Comparison of ENCODE assay signal across 16 cellular contexts in genomic region chr1:17559618-17560419, GRCh38. TPM values are rescaled to one million over a fixed set of nuclear protein-coding genes. Genes with fewer than 3 reads are reported as not detected.
DNase-seq lines count a peak whose midpoint lies in the region; ATAC-seq and TF ChIP-seq lines count a peak whose summit lies in the region.
"Had no signal": no experiment of that assay in that cellular context is flagged by ENCODE, and none has a peak within 500 bp of the region (broad histone marks: within the 10 kb centered on the region; RNA-seq: fewer than 3 reads in every experiment).

No MANE protein-coding gene starts in this region.

- H3K27ac ChIP-seq in PC-3 (ENCODE audit: low read length) = peak overlapping the region; percentile 89
- no peak overlapping the region for H3K27ac ChIP-seq in endodermal cell (ENCODE audit: low read depth, low read length)
- peak overlapping the region; percentile 72 for H3K27ac ChIP-seq in lower lobe of right lung
- H3K27ac ChIP-seq in tibial nerve = peak overlapping the region in 3 of 4 donors; percentile 77 to 96 (median 95)

- H3K4me3 Mint-ChIP-seq in endodermal cell (no peak overlapping the region), natural killer cell (no peak overlapping the region)
- no peak overlapping the region for H3K4me3 Mint-ChIP-seq in naive thymus-derived CD8-positive, alpha-beta T cell
- H3K4me3 Mint-ChIP-seq: CD8-positive, alpha-beta memory T cell; neural crest cell had no signal

- H3K27me3 Mint-ChIP-seq in endodermal cell (ENCODE audit: insufficient read depth) (peaks cover 27% of the 10 kb centered on the region), natural killer cell (ENCODE audit: low read depth in 2 of 2) (no peaks in the 10 kb centered on the region)
- peaks cover 0 to 8% (median 0%) of the 10 kb centered on the region in 5 donors for H3K27me3 Mint-ChIP-seq in naive thymus-derived CD8-positive, alpha-beta T cell

- peaks cover 63% of the 10 kb centered on the region for H3K79me2 ChIP-seq in PC-3 (ENCODE audit: low read length)

- TF ChIP-seq POLR2A in tibial nerve (IDR thresholded peaks at IDR 0.05) = no peak

- H3K4me1 Mint-ChIP-seq in endodermal cell (peaks cover 4% of the 10 kb centered on the region), natural killer cell (no peaks in the 10 kb centered on the region)
- no peaks in the 10 kb centered on the region for H3K4me1 Mint-ChIP-seq in naive thymus-derived CD8-positive, alpha-beta T cell
- H3K4me1 Mint-ChIP-seq: CD8-positive, alpha-beta memory T cell had no signal

- H3K36me3 Mint-ChIP-seq in endodermal cell (ENCODE audit: low read depth) (no peaks in the 10 kb centered on the region), natural killer cell (no peaks in the 10 kb centered on the region)
- no peaks in the 10 kb centered on the region for H3K36me3 Mint-ChIP-seq in naive thymus-derived CD8-positive, alpha-beta T cell
- H3K36me3 Mint-ChIP-seq: CD8-positive, alpha-beta memory T cell had no signal

- H3K9ac ChIP-seq in PC-3 (ENCODE audit: low read length) (peak overlapping the region; percentile 65), endodermal cell (ENCODE audit: extremely low read depth, low read length, poor library complexity, severe bottlenecking) (no peak overlapping the region)

- intact Hi-C loops in PC-3 (cut with micrococcal nuclease) = no loop called here
- intact Hi-C loops in lower lobe of right lung (cut with DNase I) = no loop called here
- intact Hi-C loops in natural killer cell (cut with micrococcal nuclease) = no loop called here

- peak overlapping the region; percentile 57 for H3K4me2 ChIP-seq in PC-3 (ENCODE audit: low read length)

- H3K9me3 Mint-ChIP-seq in endodermal cell (no peaks in the 10 kb centered on the region), natural killer cell (no peaks in the 10 kb centered on the region)
- H3K9me3 Mint-ChIP-seq in naive thymus-derived CD8-positive, alpha-beta T cell = no peaks in the 10 kb centered on the region
- H3K9me3 Mint-ChIP-seq: CD8-positive, alpha-beta memory T cell; neural crest cell had no signal

- H3K36me3 ChIP-seq in PC-3 (ENCODE audit: low read depth, low read length) (no peaks in the 10 kb centered on the region), endodermal cell (ENCODE audit: control insufficient read depth, insufficient read depth, low read length) (no peaks in the 10 kb centered on the region), lower lobe of right lung (no peaks in the 10 kb centered on the region), tibial nerve (no peaks in the 10 kb centered on the region)
- H3K36me3 ChIP-seq: MG63 had no signal

- peaks cover 46% of the 10 kb centered on the region for H3K4me1 ChIP-seq in PC-3 (ENCODE audit: insufficient read depth, low read length)
- H3K4me1 ChIP-seq in endodermal cell (ENCODE audit: control insufficient read depth, insufficient read depth, low read length) = no peaks in the 10 kb centered on the region
- H3K4me1 ChIP-seq in lower lobe of right lung = peaks cover 34% of the 10 kb centered on the region
- H3K4me1 ChIP-seq in tibial nerve = peaks cover 0 to 52% (median 28%) of the 10 kb centered on the region in 4 donors

- no peaks in the 10 kb centered on the region for H3F3A ChIP-seq in PC-3 (ENCODE audit: low read length, unreplicated experiment)

- POLR2A ChIA-PET in PC-3 (lab: Charles Lee; ENCODE audit: unreplicated experiment) = interaction anchor here (0.5 kb wide), 1 partner anchor 69 kb away, joined by 9 read pairs; no protein-coding TSS in a partner anchor
- POLR2A ChIA-PET in naive thymus-derived CD8-positive, alpha-beta T cell (lab: Charles Lee) = no interaction called here

- H3K27me3 ChIP-seq in PC-3 (ENCODE audit: low read length) (no peaks in the 10 kb centered on the region), endodermal cell (ENCODE audit: control insufficient read depth, insufficient read depth, low read length, poor library complexity, severe bottlenecking) (no peaks in the 10 kb centered on the region), lower lobe of right lung (ENCODE audit: low read depth) (no peaks in the 10 kb centered on the region), tibial nerve (no peaks in the 10 kb centered on the region)
- H3K27me3 ChIP-seq: MG63 had no signal

- no peak for TF ChIP-seq EP300 in tibial nerve (IDR thresholded peaks at IDR 0.05)

- H3K27ac Mint-ChIP-seq in endodermal cell (no peak overlapping the region), natural killer cell (no peak overlapping the region)
- H3K27ac Mint-ChIP-seq in naive thymus-derived CD8-positive, alpha-beta T cell = no peak overlapping the region
- H3K27ac Mint-ChIP-seq: CD8-positive, alpha-beta memory T cell had no signal

- DNase-seq in PC-3 (peak; percentile 75), endodermal cell (peak; percentile 47), lower lobe of right lung (no peak), tibial nerve (ENCODE audit: low spot score in 2 of 2) (no peak), NCI-H748 treated with DMSO at 0.1 percent for 48 hours (lab: John Stamatoyannopoulos, UW) (no peak), natural killer cell (no peak)
- no peak for DNase-seq in naive thymus-derived CD8-positive, alpha-beta T cell
- DNase-seq: activated CD4-positive, alpha-beta T cell treated with anti-CD3 and anti-CD28 coated beads for 48 hours; activated gamma-delta T cell; CD8-positive, alpha-beta memory T cell; dermis blood vessel endothelial cell; MG63; SHP77; stimulated activated CD4-positive, alpha-beta T cell treated with anti-CD3 and anti-CD28 coated beads, Interleukin-4, amount 100 ng/mL, for 1 hour had no signal

- no TSS peak for BruUV-seq in PC-3 (replicated peaks; lab: Mats Ljungman, UMichigan)

- H3K9me2 ChIP-seq in PC-3 (replicated peaks; ENCODE audit: low read length) = no peaks in the 10 kb centered on the region

- H4K20me1 ChIP-seq in PC-3 (ENCODE audit: low read length) = no peaks in the 10 kb centered on the region

- WGBS in endodermal cell (ENCODE audit: insufficient coverage in 1 of 2, insufficient read length in 1 of 2), 2 experiments = 92 to 98% methylated on average over 5 to 7 of the region's 7 CpGs
- 82 to 96% methylated on average over 5 to 6 of the region's 7 CpGs for WGBS in tibial nerve, 2 donors

- H2AFZ ChIP-seq in PC-3 (ENCODE audit: low read length) = no peak overlapping the region

- H3K9me3 ChIP-seq in PC-3 (ENCODE audit: low read length) = no peaks in the 10 kb centered on the region
- no peaks in the 10 kb centered on the region for H3K9me3 ChIP-seq in endodermal cell (ENCODE audit: control insufficient read depth, low read length)
- H3K9me3 ChIP-seq in lower lobe of right lung = no peaks in the 10 kb centered on the region
- H3K9me3 ChIP-seq in tibial nerve = no peaks in the 10 kb centered on the region
- H3K9me3 ChIP-seq: MG63 had no signal

- CTCF ChIA-PET in PC-3 (lab: Charles Lee) = no interaction called here

- H3K4me3 ChIP-seq in PC-3 (ENCODE audit: low read length) (no peak overlapping the region), endodermal cell (ENCODE audit: low read length) (no peak overlapping the region), lower lobe of right lung (no peak overlapping the region), tibial nerve (no peak overlapping the region)
- H3K4me3 ChIP-seq: MG63 had no signal

- ATAC-seq in PC-3 (peak; percentile 57), lower lobe of right lung (no peak), HG02973 (IDR thresholded peaks at IDR 0.05; ENCODE audit: unreplicated experiment) (no peak), natural killer cell (no peak)
- ATAC-seq in naive thymus-derived CD8-positive, alpha-beta T cell = no peak

- TF ChIP-seq CTCF in PC-3 (conservative IDR thresholded peaks at IDR 0.05; ENCODE audit: low read depth, low read length) (no peak), endodermal cell (conservative IDR thresholded peaks at IDR 0.05) (no peak), lower lobe of right lung (IDR thresholded peaks at IDR 0.05) (no peak), tibial nerve (IDR thresholded peaks at IDR 0.05) (no peak), natural killer cell (IDR thresholded peaks at IDR 0.05) (no peak)

RNA-seq across cellular contexts. Expression of gene ARHGEF10L, which starts 20.3 kb away (rescaled TPM):
- total RNA-seq in PC-3 (2014; rRNA removed) = 11.2 and 11.3 TPM in 2 replicates
- total RNA-seq in endodermal cell = 10 to 100 TPM in 1 of 2 donors, 1 to 10 TPM in 1; 5.2 to 10.5 TPM
- 27.7 TPM for polyA plus RNA-seq in endodermal cell (2013, experiment 1 of 2)
- polyA plus RNA-seq in endodermal cell (2013, experiment 2 of 2) = 26.5 TPM
- 57.9 TPM for total RNA-seq in lower lobe of right lung
- 10 to 100 TPM; 38.5 to 73.8 (median 41.7) TPM for total RNA-seq in tibial nerve
- under 1 TPM; 0.27 to 0.34 TPM for total RNA-seq in naive thymus-derived CD8-positive, alpha-beta T cell
- not detected for polyA plus RNA-seq in naive thymus-derived CD8-positive, alpha-beta T cell
- total RNA-seq in natural killer cell = 1 to 10 TPM in 1 of 3 donors, under 1 TPM in 2; 0.70 to 1.7 (median 0.94) TPM
- polyA plus RNA-seq: CD8-positive, alpha-beta memory T cell had no signal

Comparison
In these comparisons a context has a peak if more than half of its experiments do, and no peak if none do; other contexts are left out.
1. DNase-seq: peak in PC-3 (single experiment) and endodermal cell (single experiment); none in lower lobe of right lung (single experiment), tibial nerve (0 of 2), NCI-H748 treated with DMSO at 0.1 percent for 48 hours (single experiment), naive thymus-derived CD8-positive, alpha-beta T cell (0 of 10) and natural killer cell (single experiment).